20 cellular contexts compared by ENCODE assay signal in the genomic region with DNA sequence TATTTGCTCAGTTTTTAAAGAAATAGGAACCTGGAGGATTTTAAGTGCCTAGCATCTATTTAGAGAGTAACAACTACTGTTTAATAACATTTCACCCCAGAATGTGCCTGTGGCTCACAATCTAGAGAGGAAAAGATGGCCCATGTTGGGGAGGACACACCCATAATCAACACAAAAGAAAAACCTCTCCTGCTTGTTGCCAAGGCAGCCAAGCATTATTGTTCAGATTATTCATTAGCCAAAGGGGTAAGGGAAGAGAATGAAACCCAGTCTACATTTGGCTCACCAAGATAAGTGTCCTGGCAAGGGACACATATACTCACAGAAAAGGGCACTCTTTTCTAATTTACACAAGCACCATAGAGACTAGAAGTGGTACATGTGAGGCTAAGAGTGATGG. TPM values are rescaled to one million over a fixed set of nuclear protein-coding genes. Genes with fewer than 3 reads are reported as not detected.
A peak's percentile ranks its signal among the peaks of the same experiment; 100 is the strongest.
DNase-seq lines count a peak whose midpoint lies in the region; ATAC-seq and TF ChIP-seq lines count a peak whose summit lies in the region.
"Had no signal": no experiment of that assay in that cellular context is flagged by ENCODE, and none has a peak within 500 bp of the region (broad histone marks: within the 10 kb centered on the region; RNA-seq: fewer than 3 reads in every experiment).

No MANE protein-coding gene starts in this region.

- no peaks in the 10 kb centered on the region for H3K36me3 ChIP-seq in mucosa of descending colon (ENCODE audit: low read depth)

- no peaks in the 10 kb centered on the region for H3K9me3 ChIP-seq in mucosa of descending colon

- intact Hi-C loops in mucosa of descending colon (cut with DNase I, micrococcal nuclease): no loop called here

- ATAC-seq in mucosa of descending colon (peak; percentile 77), HG02610 (IDR thresholded peaks at IDR 0.05; ENCODE audit: unreplicated experiment) (no peak)
- ATAC-seq: GM23338, HCT116 had no signal

- no peak overlapping the region for H3K4me3 ChIP-seq in mucosa of descending colon
- H3K4me3 ChIP-seq: GM23338 had no signal

- TF ChIP-seq CTCF in mucosa of descending colon (IDR thresholded peaks at IDR 0.05): no peak

- DNase-seq in COLO668 (lab: John Stamatoyannopoulos, UW; ENCODE audit: unreplicated experiment): peak; percentile 21
- peak; percentile 21 for DNase-seq in DMS53 treated with DMSO at 0.1 percent for 48 hours (lab: John Stamatoyannopoulos, UW; ENCODE audit: unreplicated experiment)
- DNase-seq in SW480 (ENCODE audit: low spot score): peak; percentile 9
- no peak for DNase-seq in mucosa of descending colon
- DNase-seq in H4 (ENCODE audit: low spot score): no peak
- no peak for DNase-seq in AG08395 (ENCODE audit: low spot score)
- DNase-seq: C1 segment of cervical spinal cord; CD8-positive, alpha-beta memory T cell; GF-D8; NCI-H1092 treated with DMSO at 0.1 percent for 48 hours; NCI-H187 treated with DMSO at 0.1 percent for 48 hours; NCI-H2171 treated with DMSO at 0.1 percent for 48 hours; NCI-H446; NCI-H774; SIG-M5 had no signal

- peaks cover 4% of the 10 kb centered on the region for H3K4me1 ChIP-seq in mucosa of descending colon (ENCODE audit: low read depth)

RNA-seq across cellular contexts. Expression of a gene that starts 17.7 kb away (rescaled TPM):
- total RNA-seq in mucosa of descending colon: not detected
- 0.12 TPM in 1 of 2 replicates, not detected in the other for total RNA-seq in H4 (2014; rRNA removed; shearing (Covaris generic))
- total RNA-seq: A673; CD8-positive, alpha-beta memory T cell; GM23338; T-helper 1 cell treated with Interleukin-12 subunit alpha and Interleukin-12 subunit beta and Interleukin-4 antibody, amounts not matched to agents 30 ng/mL and 1 ng/mL, for 36 hours had no signal

RNA-seq across cellular contexts. Expression of a gene that starts 32.3 kb away (rescaled TPM):
- 10 to 100 TPM in 1 of 3 donors, 1 to 10 TPM in 2; 6.2 to 21.5 (median 8.3) TPM for total RNA-seq in mucosa of descending colon
- total RNA-seq in H4 (2014; rRNA removed; shearing (Covaris generic)): 102 and 123 TPM in 2 replicates

RNA-seq across cellular contexts. Expression of a gene that starts 32.4 kb away (rescaled TPM):
- 10 to 100 TPM in 2 of 3 donors, 1 to 10 TPM in 1; 5.8 to 12.7 (median 11.2) TPM for total RNA-seq in mucosa of descending colon
- total RNA-seq in H4 (2014; rRNA removed; shearing (Covaris generic)): 24.6 and 31.4 TPM in 2 replicates

RNA-seq across cellular contexts. Expression of a gene that starts 54.2 kb away (rescaled TPM):
- total RNA-seq in mucosa of descending colon: 10 to 100 TPM in 2 of 3 donors, 1 to 10 TPM in 1; 9.8 to 19.1 (median 12.9) TPM
- 34.9 and 41.6 TPM in 2 replicates for total RNA-seq in H4 (2014; rRNA removed; shearing (Covaris generic))

RNA-seq across cellular contexts. Expression of a gene that starts 58.3 kb away (rescaled TPM):
- 1 to 10 TPM; 6.9 to 7.6 (median 7.5) TPM for total RNA-seq in mucosa of descending colon
- 3.9 and 4.0 TPM in 2 replicates for total RNA-seq in H4 (2014; rRNA removed; shearing (Covaris generic))
- total RNA-seq: GM23338 had no signal

Comparison
In these comparisons a context has a peak if more than half of its experiments do, and no peak if none do; other contexts are left out.
1. DNase-seq: peak in COLO668 (single experiment), DMS53 treated with DMSO at 0.1 percent for 48 hours (single experiment) and SW480 (single experiment); none in mucosa of descending colon (0 of 3), H4 (single experiment) and AG08395 (single experiment).